23 cellular contexts compared by ENCODE assay signal in the genomic region with DNA sequence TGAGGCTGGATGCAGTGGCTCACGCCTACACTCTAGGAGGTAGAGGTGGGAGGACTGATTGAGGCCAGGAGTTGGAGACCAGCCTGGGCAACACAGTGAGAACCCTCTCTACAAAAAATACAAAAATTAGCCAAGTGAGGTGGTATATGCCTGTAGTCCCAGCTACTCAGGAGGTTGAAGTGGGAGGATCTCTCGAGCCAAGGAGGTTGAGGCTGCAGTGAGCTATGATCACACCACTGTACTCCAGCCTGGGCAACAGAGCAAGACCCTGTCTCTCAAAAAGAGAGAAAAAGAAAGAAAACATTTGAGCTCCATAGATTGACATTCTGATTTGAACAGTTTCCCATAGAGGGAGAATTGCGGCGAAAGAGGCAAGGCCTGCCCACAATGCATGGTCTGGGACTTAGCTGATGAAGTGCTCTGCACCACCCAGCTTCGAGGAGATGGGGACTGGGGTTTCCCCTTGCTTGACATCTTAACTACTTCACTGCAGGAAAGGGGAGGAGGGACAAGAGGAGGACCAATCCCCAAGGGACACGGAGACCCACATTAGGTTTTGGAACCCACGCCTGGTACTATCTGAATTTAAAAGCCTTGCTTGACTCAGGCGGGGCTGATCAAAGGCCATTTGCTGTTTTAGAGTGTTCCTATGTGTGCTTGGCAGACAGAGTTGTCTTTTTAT. TPM values are rescaled to one million over a fixed set of nuclear protein-coding genes. Genes with fewer than 3 reads are reported as not detected.
DNase-seq lines count a peak whose midpoint lies in the region; ATAC-seq lines count a peak whose summit lies in the region.
"Had no signal": no experiment of that assay in that cellular context is flagged by ENCODE, and none has a peak within 500 bp of the region (broad histone marks: within the 10 kb centered on the region; RNA-seq: fewer than 3 reads in every experiment).

No MANE protein-coding gene starts in this region.

- H3K27ac Mint-ChIP-seq in T-cell = peak overlapping the region; percentile 6 to 48
- H3K27ac Mint-ChIP-seq in activated T-helper 2 cell treated with anti-CD3 and anti-CD28 coated beads, Interferon-gamma antibody, Interleukin-2, Interleukin-4, amounts not matched to agents 10 μg/mL and 5 μg/mL and 100 μg/mL, durations not matched to agents 14 hours and 24 hours and 36 hours = peak overlapping the region; percentile 66
- H3K27ac Mint-ChIP-seq: activated naive CD8-positive, alpha-beta T cell had no signal

- H3K4me1 Mint-ChIP-seq in activated T-cell treated with anti-CD3 and anti-CD28 coated beads, Interleukin-2, amount 50 U/mL, for 4 hours (ENCODE audit: low read depth) = peaks cover 50% of the 10 kb centered on the region
- peaks cover 63 to 73% (median 71%) of the 10 kb centered on the region in 3 donors for H3K4me1 Mint-ChIP-seq in T-cell
- peaks cover 69% of the 10 kb centered on the region for H3K4me1 Mint-ChIP-seq in activated T-helper 2 cell treated with anti-CD3 and anti-CD28 coated beads, Interferon-gamma antibody, Interleukin-2, Interleukin-4, amounts not matched to agents 10 μg/mL and 5 μg/mL and 100 μg/mL, durations not matched to agents 14 hours and 24 hours and 36 hours (ENCODE audit: low read depth)

- CTCF ChIA-PET in T-cell (lab: Charles Lee) = interaction anchor here in 1 of 2 donors (1.0 kb wide), 1 partner anchor 35 kb away, joined by 3 read pairs; no protein-coding TSS in a partner anchor

- POLR2A ChIA-PET in T-cell (lab: Charles Lee) = no interaction called here

- no peak for DNase-seq in activated T-cell treated with anti-CD3 and anti-CD28 coated beads, Interleukin-2, amount 50 U/mL, for 4 hours
- DNase-seq in activated T-cell treated with anti-CD3 and anti-CD28 coated beads, Interleukin-2, amount 50 U/mL, for 1 hour = no peak
- DNase-seq in T-cell (no peak), cerebellum (ENCODE audit: low spot score) (no peak), cerebellar cortex (ENCODE audit: low spot score) (no peak), NCI-H2196 (lab: John Stamatoyannopoulos, UW; ENCODE audit: unreplicated experiment) (no peak)
- DNase-seq in activated T-helper 2 cell treated with anti-CD3 and anti-CD28 coated beads, Interferon-gamma antibody, Interleukin-2, Interleukin-4, amounts not matched to agents 10 μg/mL and 5 μg/mL and 100 μg/mL, durations not matched to agents 14 hours and 24 hours and 36 hours (ENCODE audit: low spot score) = no peak
- DNase-seq in stimulated activated CD4-positive, alpha-beta T cell treated with anti-CD3 and anti-CD28 coated beads, Interleukin-4, amount 100 ng/mL, for 1 hour = peak; percentile 4
- DNase-seq: DMS153; GOT3; hypothalamus; Karpas-422; mesenchymal stem cell; MV-4-11; NCI-H1436 treated with DMSO at 0.1 percent for 48 hours; NCI-H446 treated with DMSO at 0.1 percent for 48 hours; posterior cingulate gyrus; RPMI8226; stimulated activated CD8-positive, alpha-beta memory T cell treated with anti-CD3 and anti-CD28 coated beads, Interleukin-4, amount 100 ng/mL, for 48 hours; trophoblast cell had no signal

- no peaks in the 10 kb centered on the region for H3K9me3 Mint-ChIP-seq in activated T-cell treated with anti-CD3 and anti-CD28 coated beads, Interleukin-2, amount 50 U/mL, for 4 hours
- no peaks in the 10 kb centered on the region for H3K9me3 Mint-ChIP-seq in T-cell
- no peaks in the 10 kb centered on the region for H3K9me3 Mint-ChIP-seq in activated T-helper 2 cell treated with anti-CD3 and anti-CD28 coated beads, Interferon-gamma antibody, Interleukin-2, Interleukin-4, amounts not matched to agents 10 μg/mL and 5 μg/mL and 100 μg/mL, durations not matched to agents 14 hours and 24 hours and 36 hours
- H3K9me3 Mint-ChIP-seq: central memory CD8-positive, alpha-beta T cell had no signal

- H3K36me3 Mint-ChIP-seq in activated T-cell treated with anti-CD3 and anti-CD28 coated beads, Interleukin-2, amount 50 U/mL, for 4 hours (ENCODE audit: insufficient read depth) = peaks cover 28% of the 10 kb centered on the region
- peaks cover 30% of the 10 kb centered on the region for H3K36me3 Mint-ChIP-seq in T-cell
- H3K36me3 Mint-ChIP-seq in activated T-helper 2 cell treated with anti-CD3 and anti-CD28 coated beads, Interferon-gamma antibody, Interleukin-2, Interleukin-4, amounts not matched to agents 10 μg/mL and 5 μg/mL and 100 μg/mL, durations not matched to agents 14 hours and 24 hours and 36 hours (ENCODE audit: low read depth) = peaks cover 85% of the 10 kb centered on the region

- H3K4me3 Mint-ChIP-seq in activated T-cell treated with anti-CD3 and anti-CD28 coated beads, Interleukin-2, amount 50 U/mL, for 4 hours = no peak overlapping the region
- no peak overlapping the region for H3K4me3 Mint-ChIP-seq in T-cell
- no peak overlapping the region for H3K4me3 Mint-ChIP-seq in activated T-helper 2 cell treated with anti-CD3 and anti-CD28 coated beads, Interferon-gamma antibody, Interleukin-2, Interleukin-4, amounts not matched to agents 10 μg/mL and 5 μg/mL and 100 μg/mL, durations not matched to agents 14 hours and 24 hours and 36 hours (ENCODE audit: low read depth)
- H3K4me3 Mint-ChIP-seq: activated naive CD8-positive, alpha-beta T cell; central memory CD8-positive, alpha-beta T cell had no signal

- no peaks in the 10 kb centered on the region for H3K27me3 Mint-ChIP-seq in activated T-cell treated with anti-CD3 and anti-CD28 coated beads, Interleukin-2, amount 50 U/mL, for 4 hours (ENCODE audit: low read depth)
- no peaks in the 10 kb centered on the region for H3K27me3 Mint-ChIP-seq in T-cell
- H3K27me3 Mint-ChIP-seq in activated T-helper 2 cell treated with anti-CD3 and anti-CD28 coated beads, Interferon-gamma antibody, Interleukin-2, Interleukin-4, amounts not matched to agents 10 μg/mL and 5 μg/mL and 100 μg/mL, durations not matched to agents 14 hours and 24 hours and 36 hours (ENCODE audit: low read depth) = no peaks in the 10 kb centered on the region
- H3K27me3 Mint-ChIP-seq: activated naive CD8-positive, alpha-beta T cell; central memory CD8-positive, alpha-beta T cell had no signal

- peak; percentile 55 to 69 for ATAC-seq in activated T-cell treated with anti-CD3 and anti-CD28 coated beads, Interleukin-2, amount 50 U/mL, for 4 hours
- peak in 1 of 4 experiments; percentile 21 for ATAC-seq in T-cell (replicated peaks in 1 of 4)
- ATAC-seq: sciatic nerve had no signal

- intact Hi-C loops in activated T-helper 2 cell treated with anti-CD3 and anti-CD28 coated beads, Interferon-gamma antibody, Interleukin-2, Interleukin-4, amounts not matched to agents 10 μg/mL and 5 μg/mL and 100 μg/mL, durations not matched to agents 14 hours and 24 hours and 36 hours (cut with micrococcal nuclease) = no loop called here

RNA-seq across cellular contexts. Expression of a gene that starts 21.7 kb away (rescaled TPM):
- 10 to 100 TPM; 40.6 to 56.2 (median 54.3) TPM for total RNA-seq in activated T-cell treated with anti-CD3 and anti-CD28 coated beads, Interleukin-2, amount 50 U/mL, for 4 hours
- total RNA-seq in T-cell = 100 to 1,000 TPM in 4 of 5 donors, 10 to 100 TPM in 1; 98.6 to 148 (median 113) TPM
- total RNA-seq in activated T-helper 2 cell treated with anti-CD3 and anti-CD28 coated beads, Interferon-gamma antibody, Interleukin-2, Interleukin-4, amounts not matched to agents 10 μg/mL and 5 μg/mL and 100 μg/mL, durations not matched to agents 14 hours and 24 hours and 36 hours = 181 and 198 TPM in 2 replicates
- total RNA-seq in cerebellum = 148 TPM
